Comparison of ENCODE assay signal across 9 cellular contexts in genomic region chr10:123583639-123584418, GRCh38.
DNase-seq lines count a peak whose midpoint lies in the region; ATAC-seq and TF ChIP-seq lines count a peak whose summit lies in the region.
"Had no signal": no experiment of that assay in that cellular context is flagged by ENCODE, and none has a peak within 500 bp of the region (broad histone marks: within the 10 kb centered on the region; RNA-seq: fewer than 3 reads in every experiment).

No MANE protein-coding gene starts in this region.

- H3K27me3 Mint-ChIP-seq in MCF 10A (ENCODE audit: insufficient read depth, unreplicated experiment) = peaks cover 76% of the 10 kb centered on the region

- peak overlapping the region; percentile 34; the same call in 1 of the 2 replicates for H2AFZ ChIP-seq in GM23248

- no peak overlapping the region for H3K9ac ChIP-seq in GM23248

- peaks cover 27% of the 10 kb centered on the region for H3K27me3 ChIP-seq in BE2C
- no peaks in the 10 kb centered on the region; the same call in none of the 2 replicates for H3K27me3 ChIP-seq in GM23248 (replicated peaks; ENCODE audit: insufficient read depth)
- peaks cover 0 to 69% (median 16%) of the 10 kb centered on the region in 7 donors for H3K27me3 ChIP-seq in spleen (replicated peaks in 1 of 7)

- H3K27ac ChIP-seq in GM23248 (no peak overlapping the region), spleen (no peak overlapping the region)

- H3K79me2 ChIP-seq in GM23248 (ENCODE audit: insufficient read depth) = no peaks in the 10 kb centered on the region

- H3K4me1 ChIP-seq in BE2C (no peaks in the 10 kb centered on the region), GM23248 (ENCODE audit: insufficient read depth) (peaks cover 7% of the 10 kb centered on the region; the same call in 1 of the 2 replicates), spleen (peaks cover 0 to 13% (median 2%) of the 10 kb centered on the region in 6 donors)

- CTCF ChIA-PET in MCF 10A (lab: Yijun Ruan, JAX) = interaction anchor here (0.6 to 7.9 kb wide), 13 partner anchors 7 to 1056 kb away, joined by 3 to 213 read pairs (median 4); no protein-coding TSS in a partner anchor

- POLR2A ChIA-PET in MCF 10A (lab: Yijun Ruan, JAX) = no interaction called here

- no peak overlapping the region for H3K27ac Mint-ChIP-seq in MCF 10A (ENCODE audit: low read depth, unreplicated experiment)
- H3K27ac Mint-ChIP-seq: naive thymus-derived CD4-positive, alpha-beta T cell had no signal

- H3K4me3 ChIP-seq in BE2C (ENCODE audit: low read depth, low read length) (no peak overlapping the region), GM23248 (no peak overlapping the region), spleen (no peak overlapping the region)

- DNase-seq in BE2C (peak; percentile 82), GM23248 (peak; percentile 96), NCI-H526 (lab: John Stamatoyannopoulos, UW) (peak; percentile 70 to 93), MCF 10A (ENCODE audit: unreplicated experiment) (peak; percentile 70), iPS-NIHi7 (ENCODE audit: extremely low spot score) (peak; percentile 91), spleen (peak; percentile 85)

- no peaks in the 10 kb centered on the region for H3K4me1 Mint-ChIP-seq in MCF 10A (ENCODE audit: insufficient read depth, unreplicated experiment)

- no peaks in the 10 kb centered on the region for H3K9me3 Mint-ChIP-seq in MCF 10A (ENCODE audit: unreplicated experiment)

- H3K36me3 ChIP-seq in BE2C (no peaks in the 10 kb centered on the region), GM23248 (ENCODE audit: low read depth) (no peaks in the 10 kb centered on the region), spleen (no peaks in the 10 kb centered on the region)

- H3K4me2 ChIP-seq in GM23248 (ENCODE audit: unreplicated experiment) = peak overlapping the region; percentile 35

- no peak overlapping the region for H3K4me3 Mint-ChIP-seq in MCF 10A (ENCODE audit: unreplicated experiment)
- H3K4me3 Mint-ChIP-seq: naive thymus-derived CD4-positive, alpha-beta T cell had no signal

- H3K9me2 ChIP-seq in GM23248 (ENCODE audit: insufficient read depth) = no peaks in the 10 kb centered on the region

- TF ChIP-seq CTCF in BE2C (IDR thresholded peaks at IDR 0.05; ENCODE audit: low read depth, low read length) (peak; percentile 88), MCF 10A (IDR thresholded peaks at IDR 0.05; ENCODE audit: unreplicated experiment) (peak; percentile 55), spleen (IDR thresholded peaks at IDR 0.05 in 8 of 11, conservative IDR thresholded peaks at IDR 0.05 in 3 of 11) (peak; percentile 29 to 82 (median 71))

- no peak for TF ChIP-seq POLR2A in spleen (IDR thresholded peaks at IDR 0.05)

- no TSS peak for BruUV-seq in MCF 10A (replicated peaks; lab: Mats Ljungman, UMichigan)

- H3K9me3 ChIP-seq in BE2C (no peaks in the 10 kb centered on the region), GM23248 (ENCODE audit: low read depth) (no peaks in the 10 kb centered on the region), spleen (no peaks in the 10 kb centered on the region)

- no peaks in the 10 kb centered on the region for H3K36me3 Mint-ChIP-seq in MCF 10A (ENCODE audit: insufficient read depth, unreplicated experiment)
- H3K36me3 Mint-ChIP-seq: naive thymus-derived CD4-positive, alpha-beta T cell had no signal

- in situ Hi-C loops in GM23248 (cut with MboI) = loop anchor here (5.0 kb wide), 1 partner anchor 383 kb away; no protein-coding TSS in a partner anchor

- intact Hi-C loops in MCF 10A (cut with micrococcal nuclease) (loop anchor here (5.0 to 10.0 kb wide), 2 partner anchors 181 to 818 kb away; no protein-coding TSS in a partner anchor), spleen (cut with DNase I; ENCODE audit: low total_unique reads) (loop anchor here (2.0 kb wide), 1 partner anchor 383 kb away; no protein-coding TSS in a partner anchor)

- 11 to 12% methylated on average over 23 to 24 of the region's 24 CpGs for WGBS in GM23248 (ENCODE audit: low coverage in 1 of 2, low lambda C conversion rate in 2 of 2, missing lambda C conversion rate in 2 of 2), 2 experiments
- WGBS in spleen, 5 donors = 16 to 23% (median 21%) methylated on average over 21 to 24 of the region's 24 CpGs

- H3F3A ChIP-seq in GM23248 (ENCODE audit: insufficient read depth) = no peaks in the 10 kb centered on the region

- no peaks in the 10 kb centered on the region for H4K20me1 ChIP-seq in GM23248 (ENCODE audit: insufficient read depth)

- ATAC-seq in GM21825 (IDR thresholded peaks at IDR 0.05; ENCODE audit: unreplicated experiment) (no peak), GM18870 (IDR thresholded peaks at IDR 0.05; ENCODE audit: unreplicated experiment) (no peak)
- ATAC-seq: naive thymus-derived CD4-positive, alpha-beta T cell had no signal
